ENCODE assay signal across 18 cellular contexts in the genomic region with DNA sequence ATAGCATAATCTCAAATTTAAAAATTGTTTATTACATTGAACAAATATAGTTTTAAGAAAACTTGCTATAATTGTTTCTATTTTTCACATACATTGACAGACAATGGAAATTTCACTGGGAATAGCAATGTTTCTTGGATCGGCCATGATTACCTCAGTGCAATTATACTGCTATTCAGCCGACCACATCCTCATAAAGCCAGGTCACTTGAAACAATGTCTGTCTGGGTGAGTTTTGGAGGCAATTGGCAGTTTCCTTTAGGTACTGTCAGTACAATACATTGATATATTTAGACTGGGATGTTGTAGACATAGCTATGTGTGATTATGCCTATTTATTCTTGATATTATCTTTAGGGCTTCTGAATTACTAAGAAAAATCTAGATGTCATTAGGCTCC.
DNase-seq lines count a peak whose midpoint lies in the region; ATAC-seq, FAIRE-seq and TF ChIP-seq lines count a peak whose summit lies in the region.
"Had no signal": no experiment of that assay in that cellular context is flagged by ENCODE, and none has a peak within 500 bp of the region (broad histone marks: within the 10 kb centered on the region; RNA-seq: fewer than 3 reads in every experiment).

No MANE protein-coding gene starts in this region.

- TF ChIP-seq CTCF in HEK293 (tag by site-specific recombination; IDR thresholded peaks at IDR 0.05) = no peak

- peak overlapping the region; percentile 87 for H3K27ac ChIP-seq in ACC112 (ENCODE audit: low read depth, low read length)
- peak overlapping the region; percentile 85; the same call in 1 of the 2 replicates for H3K27ac ChIP-seq in HEK293 (ENCODE audit: extremely low read depth, low read depth, low read length)
- peak overlapping the region; percentile 56 for H3K27ac ChIP-seq in SJSA1
- H3K27ac ChIP-seq: KMS-11, Peyer's patch had no signal

- CTCF ChIA-PET in HEK293 (lab: Yijun Ruan, JAX) = interaction anchor here (0.9 kb wide), 1 partner anchor 90 kb away, joined by 3 read pairs; no protein-coding TSS in a partner anchor

- ATAC-seq in HG02588 (IDR thresholded peaks at IDR 0.05; ENCODE audit: unreplicated experiment) (no peak), GM21381 (IDR thresholded peaks at IDR 0.05; ENCODE audit: unreplicated experiment) (no peak)
- ATAC-seq: HCT116 had no signal

- H3K4me3 ChIP-seq in ACC112 (ENCODE audit: low read depth, low read length) = no peak overlapping the region
- no peak overlapping the region for H3K4me3 ChIP-seq in HEK293 (ENCODE audit: low read depth, low read length)
- no peak overlapping the region for H3K4me3 ChIP-seq in SJSA1
- H3K4me3 ChIP-seq: Peyer's patch had no signal

- H3K36me3 ChIP-seq in ACC112 (ENCODE audit: insufficient read depth, low read length) (no peaks in the 10 kb centered on the region), HEK293 (ENCODE audit: control insufficient read depth in 2 of 2, insufficient read depth in 1 of 2, low read length in 2 of 2) (no peaks in the 10 kb centered on the region), SJSA1 (no peaks in the 10 kb centered on the region)
- H3K36me3 ChIP-seq: Peyer's patch had no signal

- DNase-seq in SJSA1 (ENCODE audit: low read depth in 1 of 2, low spot score in 2 of 2) (peak in 1 of 2 experiments; percentile 26), islet precursor cell (peak; percentile 56), NCI-H524 (lab: John Stamatoyannopoulos, UW) (no peak), frontal cortex (ENCODE audit: low spot score in 2 of 2) (no peak)
- DNase-seq: AML-193, COR-L47, NCI-H1048, NCI-H1436 treated with DMSO at 0.1 percent for 48 hours, NCI-H2081, NCI-H510A treated with DMSO at 0.1 percent for 48 hours, Peyer's patch, SHP77 treated with DMSO at 0.1 percent for 48 hours had no signal

- peaks cover 46% of the 10 kb centered on the region for H3K4me1 ChIP-seq in ACC112 (ENCODE audit: control insufficient read depth, insufficient read depth, low read length, unreplicated experiment)
- H3K4me1 ChIP-seq in HEK293 (ENCODE audit: control insufficient read depth, insufficient read depth, low read length) = no peaks in the 10 kb centered on the region; the same call in 1 of the 2 replicates
- H3K4me1 ChIP-seq in SJSA1 (replicated peaks) = peaks cover 32% of the 10 kb centered on the region
- H3K4me1 ChIP-seq: Peyer's patch had no signal

- peak overlapping the region; percentile 51 for H2AFZ ChIP-seq in ACC112 (ENCODE audit: low read length, unreplicated experiment)

- H3K9me3 ChIP-seq in HEK293 (ENCODE audit: control insufficient read depth, insufficient read depth, low read depth, low read length) = no peaks in the 10 kb centered on the region
- no peaks in the 10 kb centered on the region for H3K9me3 ChIP-seq in SJSA1 (replicated peaks)

- H3K79me2 ChIP-seq in ACC112 (ENCODE audit: control insufficient read depth, insufficient read depth, low read length, unreplicated experiment) = no peaks in the 10 kb centered on the region

- POLR2A ChIA-PET in HEK293 (lab: Yijun Ruan, JAX) = interaction anchor here (0.7 to 2.8 kb wide), 2 partner anchors 49 to 90 kb away, joined by 3 to 10 read pairs; a partner anchor contains a TSS

- H3K27me3 ChIP-seq in ACC112 (ENCODE audit: insufficient read depth, low read length) (no peaks in the 10 kb centered on the region), SJSA1 (replicated peaks) (no peaks in the 10 kb centered on the region)
- H3K27me3 ChIP-seq: Peyer's patch had no signal

- no peak for FAIRE-seq in frontal cortex (lab: Jason Lieb, UNC)

TF ChIP-seq in HEK293, 187 proteins besides CTCF, POLR2A, EP300 and RAD21:
- TF ChIP-seq ZNF670 (tag by site-specific recombination; IDR thresholded peaks at IDR 0.05; ENCODE audit: low read depth) (no peak), ZNF223 (tag by site-specific recombination; IDR thresholded peaks at IDR 0.05) (no peak), ZNF211 (tag by site-specific recombination; IDR thresholded peaks at IDR 0.05; ENCODE audit: low read depth) (no peak), ZNF473 (tag by site-specific recombination; IDR thresholded peaks at IDR 0.05) (no peak), HOXC10 (CRISPR knock-in tag; IDR thresholded peaks at IDR 0.05) (no peak), TCF7L2 (IDR thresholded peaks at IDR 0.05; ENCODE audit: borderline replicate concordance, low read depth, low read length) (no peak)
- TF ChIP-seq, protein P1, sequence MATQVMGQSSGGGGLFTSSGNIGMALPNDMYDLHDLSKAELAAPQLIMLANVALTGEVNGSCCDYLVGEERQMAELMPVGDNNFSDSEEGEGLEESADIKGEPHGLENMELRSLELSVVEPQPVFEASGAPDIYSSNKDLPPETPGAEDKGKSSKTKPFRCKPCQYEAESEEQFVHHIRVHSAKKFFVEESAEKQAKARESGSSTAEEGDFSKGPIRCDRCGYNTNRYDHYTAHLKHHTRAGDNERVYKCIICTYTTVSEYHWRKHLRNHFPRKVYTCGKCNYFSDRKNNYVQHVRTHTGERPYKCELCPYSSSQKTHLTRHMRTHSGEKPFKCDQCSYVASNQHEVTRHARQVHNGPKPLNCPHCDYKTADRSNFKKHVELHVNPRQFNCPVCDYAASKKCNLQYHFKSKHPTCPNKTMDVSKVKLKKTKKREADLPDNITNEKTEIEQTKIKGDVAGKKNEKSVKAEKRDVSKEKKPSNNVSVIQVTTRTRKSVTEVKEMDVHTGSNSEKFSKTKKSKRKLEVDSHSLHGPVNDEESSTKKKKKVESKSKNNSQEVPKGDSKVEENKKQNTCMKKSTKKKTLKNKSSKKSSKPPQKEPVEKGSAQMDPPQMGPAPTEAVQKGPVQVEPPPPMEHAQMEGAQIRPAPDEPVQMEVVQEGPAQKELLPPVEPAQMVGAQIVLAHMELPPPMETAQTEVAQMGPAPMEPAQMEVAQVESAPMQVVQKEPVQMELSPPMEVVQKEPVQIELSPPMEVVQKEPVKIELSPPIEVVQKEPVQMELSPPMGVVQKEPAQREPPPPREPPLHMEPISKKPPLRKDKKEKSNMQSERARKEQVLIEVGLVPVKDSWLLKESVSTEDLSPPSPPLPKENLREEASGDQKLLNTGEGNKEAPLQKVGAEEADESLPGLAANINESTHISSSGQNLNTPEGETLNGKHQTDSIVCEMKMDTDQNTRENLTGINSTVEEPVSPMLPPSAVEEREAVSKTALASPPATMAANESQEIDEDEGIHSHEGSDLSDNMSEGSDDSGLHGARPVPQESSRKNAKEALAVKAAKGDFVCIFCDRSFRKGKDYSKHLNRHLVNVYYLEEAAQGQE (tag by site-specific recombination; IDR thresholded peaks at IDR 0.05) = no peak
- TF ChIP-seq, protein P2, sequence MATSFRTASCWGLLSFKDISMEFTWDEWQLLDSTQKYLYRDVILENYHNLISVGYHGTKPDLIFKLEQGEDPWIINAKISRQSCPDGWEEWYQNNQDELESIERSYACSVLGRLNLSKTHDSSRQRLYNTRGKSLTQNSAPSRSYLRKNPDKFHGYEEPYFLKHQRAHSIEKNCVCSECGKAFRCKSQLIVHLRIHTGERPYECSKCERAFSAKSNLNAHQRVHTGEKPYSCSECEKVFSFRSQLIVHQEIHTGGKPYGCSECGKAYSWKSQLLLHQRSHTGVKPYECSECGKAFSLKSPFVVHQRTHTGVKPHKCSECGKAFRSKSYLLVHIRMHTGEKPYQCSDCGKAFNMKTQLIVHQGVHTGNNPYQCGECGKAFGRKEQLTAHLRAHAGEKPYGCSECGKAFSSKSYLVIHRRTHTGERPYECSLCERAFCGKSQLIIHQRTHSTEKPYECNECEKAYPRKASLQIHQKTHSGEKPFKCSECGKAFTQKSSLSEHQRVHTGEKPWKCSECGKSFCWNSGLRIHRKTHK (tag by site-specific recombination; IDR thresholded peaks at IDR 0.05) = no peak
